In genomic region chr21:21165063-21165645, GRCh38 we compare ENCODE assay signal across 11 cellular contexts.
DNase-seq lines count a peak whose midpoint lies in the region; ATAC-seq and TF ChIP-seq lines count a peak whose summit lies in the region.
"Had no signal": no experiment of that assay in that cellular context is flagged by ENCODE, and none has a peak within 500 bp of the region (broad histone marks: within the 10 kb centered on the region; RNA-seq: fewer than 3 reads in every experiment).

No MANE protein-coding gene starts in this region.

- POLR2A ChIA-PET in IMR-90 (lab: Charles Lee; ENCODE audit: unreplicated experiment), result no interaction called here

- H3K56ac ChIP-seq in IMR-90 (ENCODE audit: extremely low read depth, insufficient read depth, low read length), result peak overlapping the region; percentile 47

- H3K9ac ChIP-seq in IMR-90 (ENCODE audit: low read depth, low read length), result no peak overlapping the region
- H3K9ac ChIP-seq: BLaER1 had no signal

- H4K91ac ChIP-seq in IMR-90 (ENCODE audit: insufficient read depth, low read depth, low read length), result peak overlapping the region; percentile 35; the same call in 1 of the 2 replicates

- peak overlapping the region; percentile 92 for H3K18ac ChIP-seq in IMR-90 (ENCODE audit: low read depth, low read length)

- WGBS in IMR-90 (ENCODE audit: extremely low coverage in 2 of 2, insufficient read length in 1 of 2), 2 experiments, result no CpG with 5 or more reads among the region's 2 CpGs

- H2BK15ac ChIP-seq in IMR-90 (ENCODE audit: low read depth, low read length), result peak overlapping the region; percentile 33; the same call in 1 of the 3 replicates

- no peak overlapping the region; the same call in 1 of the 2 replicates for H2AK5ac ChIP-seq in IMR-90 (ENCODE audit: low read depth, low read length)

- no peaks in the 10 kb centered on the region for H4K20me1 ChIP-seq in IMR-90 (ENCODE audit: insufficient read depth, low read length)
- H4K20me1 ChIP-seq: BLaER1 had no signal

- no peaks in the 10 kb centered on the region for H3K79me1 ChIP-seq in IMR-90 (ENCODE audit: low read depth in 1 of 2, low read length in 2 of 2)

- H3K14ac ChIP-seq in IMR-90 (replicated peaks; ENCODE audit: low read depth, low read length), result peak overlapping the region; percentile 3; the same call in 1 of the 2 replicates

- dilution Hi-C loops in IMR-90 (cut with HindIII; ENCODE audit: low sequenced_read_pairs, unreplicated experiment), result no loop called here

- no peaks in the 10 kb centered on the region for H3K9me1 ChIP-seq in IMR-90 (ENCODE audit: insufficient read depth, low read length)

- H2BK5ac ChIP-seq in IMR-90 (ENCODE audit: low read depth, low read length, poor library complexity, severe bottlenecking), result peak overlapping the region; percentile 98

- H4K5ac ChIP-seq in IMR-90 (ENCODE audit: low read depth, low read length), result peak overlapping the region; percentile 49; the same call in 1 of the 2 replicates

- H2AK9ac ChIP-seq in IMR-90 (replicated peaks; ENCODE audit: low read depth, low read length, poor library complexity), result no peak overlapping the region

- peak overlapping the region; percentile 58 for H2BK20ac ChIP-seq in IMR-90 (ENCODE audit: low read depth, low read length)

- DNase-seq in AG08396 (ENCODE audit: low spot score) (peak; percentile 74), IMR-90 (peak; percentile 97), choroid plexus epithelial cell (ENCODE audit: low read depth) (peak; percentile 98), mucosa of gallbladder (ENCODE audit: low spot score) (peak; percentile 16), DMS153 treated with DMSO at 0.1 percent for 48 hours (lab: John Stamatoyannopoulos, UW; ENCODE audit: unreplicated experiment) (no peak), activated gamma-delta T cell (lab: John Stamatoyannopoulos, UW) (no peak), iPS-NIHi7 (ENCODE audit: extremely low spot score) (no peak), HPDE6-E6E7 (ENCODE audit: extremely low spot score) (no peak)
- DNase-seq: upper lobe of right lung had no signal

- no peak overlapping the region for H2AFZ ChIP-seq in IMR-90 (replicated peaks; ENCODE audit: low read length, poor library complexity)

- peak overlapping the region; percentile 55 for H3K23ac ChIP-seq in IMR-90 (ENCODE audit: low read depth, low read length)

- peak overlapping the region; percentile 58; the same call in 1 of the 2 replicates for H3K4me2 ChIP-seq in IMR-90 (ENCODE audit: low read depth, low read length)
- H3K4me2 ChIP-seq: BLaER1 had no signal

- no peak for TF ChIP-seq CTCF in IMR-90 (conservative IDR thresholded peaks at IDR 0.05; ENCODE audit: low read depth, low read length)
- TF ChIP-seq CTCF in choroid plexus epithelial cell (conservative IDR thresholded peaks at IDR 0.05; ENCODE audit: low read depth, low read length), result no peak

- intact Hi-C loops in IMR-90 (cut with micrococcal nuclease), result loop anchor here (2.0 kb wide), 2 partner anchors 36 to 68 kb away; no protein-coding TSS in a partner anchor

- H3K4ac ChIP-seq in IMR-90 (ENCODE audit: low read depth, low read length), result peak overlapping the region; percentile 16; the same call in 1 of the 2 replicates

- H3K4me3 ChIP-seq in IMR-90 (ENCODE audit: insufficient read depth, low read depth, low read length) (no peak overlapping the region), choroid plexus epithelial cell (ENCODE audit: low read depth, low read length) (no peak overlapping the region)
- H3K4me3 ChIP-seq: ascending aorta, BLaER1, upper lobe of right lung had no signal

- H3K27ac ChIP-seq in IMR-90 (ENCODE audit: insufficient read depth, low read length), result peak overlapping the region; percentile 79; the same call in 1 of the 2 replicates
- H3K27ac ChIP-seq: ascending aorta, BLaER1, upper lobe of right lung had no signal

- H2BK120ac ChIP-seq in IMR-90 (ENCODE audit: low read depth, low read length), result peak overlapping the region; percentile 64

- no peaks in the 10 kb centered on the region for H3K9me3 ChIP-seq in IMR-90 (ENCODE audit: control insufficient read depth, insufficient read depth, low read length)
- H3K9me3 ChIP-seq: ascending aorta, BLaER1, upper lobe of right lung had no signal

- CTCF ChIA-PET in IMR-90 (lab: Yijun Ruan, JAX), result interaction anchor here (0.6 kb wide), 1 partner anchor 14 kb away, joined by 3 read pairs; no protein-coding TSS in a partner anchor

- H3K4me1 ChIP-seq in IMR-90 (ENCODE audit: control insufficient read depth, insufficient read depth, low read length), result peaks cover 4% of the 10 kb centered on the region
- H3K4me1 ChIP-seq: BLaER1, upper lobe of right lung had no signal

- no peaks in the 10 kb centered on the region for H3K36me3 ChIP-seq in IMR-90 (ENCODE audit: control insufficient read depth, insufficient read depth, low read length)
- H3K36me3 ChIP-seq: ascending aorta, BLaER1, upper lobe of right lung had no signal

- peak; percentile 99 for ATAC-seq in IMR-90 (ENCODE audit: low read depth)
- ATAC-seq: upper lobe of right lung had no signal

- no peak for TF ChIP-seq POLR2A in IMR-90 (IDR thresholded peaks at IDR 0.05; ENCODE audit: low read depth, low read length)

- H3K27me3 ChIP-seq in IMR-90 (ENCODE audit: control insufficient read depth, insufficient read depth, low read length), result no peaks in the 10 kb centered on the region
- H3K27me3 ChIP-seq: ascending aorta, BLaER1, upper lobe of right lung had no signal

- peak overlapping the region; percentile 1 to 87; a peak in 3 of 4 replicates for H4K8ac ChIP-seq in IMR-90 (ENCODE audit: low read depth in 2 of 2, low read length in 2 of 2)

- no TSS peak for BruUV-seq in IMR-90 (replicated peaks; lab: Mats Ljungman, UMichigan)

- TF ChIP-seq RAD21 in IMR-90 (IDR thresholded peaks at IDR 0.05; ENCODE audit: low read length), result no peak

- in situ Hi-C loops in IMR-90 (cut with MboI; ENCODE audit: low sequenced_read_pairs), result loop anchor here (25.0 kb wide), 1 partner anchor 197 kb away; no protein-coding TSS in a partner anchor

TF ChIP-seq in IMR-90, 13 proteins besides CTCF, POLR2A, EP300 and RAD21:
- TF ChIP-seq NFE2L2 (IDR thresholded peaks at IDR 0.05; ENCODE audit: low read depth, low read length) (no peak), RCOR1 (IDR thresholded peaks at IDR 0.05; ENCODE audit: insufficient replicate concordance, low read length) (peak; percentile 78), MAFK (IDR thresholded peaks at IDR 0.05; ENCODE audit: low read depth, low read length) (peak; percentile 29; the same call in 1 of the 2 replicates), CHD1 (IDR thresholded peaks at IDR 0.05; ENCODE audit: low read depth, low read length) (no peak), SMC3 (IDR thresholded peaks at IDR 0.05; ENCODE audit: low read depth, low read length) (no peak), USF2 (IDR thresholded peaks at IDR 0.05; ENCODE audit: low read depth, low read length) (peak; percentile 51), BHLHE40 (IDR thresholded peaks at IDR 0.05; ENCODE audit: low read depth, low read length) (0 out of 2 replicates have a peak, but pooled peaks have one; percentile 22), FOS (IDR thresholded peaks at IDR 0.05; ENCODE audit: low read depth, low read length) (peak; percentile 49; the same call in 1 of the 2 replicates)

Comparison
In these comparisons a context has a peak if more than half of its experiments do, and no peak if none do; other contexts are left out.
1. DNase-seq: peak in AG08396 (single experiment), IMR-90 (single experiment), choroid plexus epithelial cell (single experiment) and mucosa of gallbladder (single experiment); none in DMS153 treated with DMSO at 0.1 percent for 48 hours (single experiment), activated gamma-delta T cell (single experiment), iPS-NIHi7 (single experiment) and HPDE6-E6E7 (single experiment).